10 cellular contexts compared by ENCODE assay signal in the genomic region with DNA sequence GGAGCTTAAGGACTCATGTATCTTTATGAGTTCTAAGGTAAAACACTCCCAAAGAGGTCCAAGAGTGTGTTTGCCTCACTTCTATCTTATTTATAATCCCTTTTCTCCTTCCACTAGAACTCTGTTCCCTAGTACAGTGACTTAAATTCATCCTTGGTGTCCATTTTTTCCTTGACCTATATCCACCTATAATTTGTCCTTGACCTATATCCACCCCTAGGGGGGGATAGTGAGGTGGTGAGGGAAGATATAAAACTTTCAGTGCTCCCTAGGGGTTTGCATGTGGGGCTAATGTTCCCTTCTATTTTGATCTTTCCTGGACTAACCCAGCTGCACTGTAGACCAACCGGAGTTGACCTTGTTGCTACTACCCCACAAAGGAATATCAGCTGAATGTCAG.
DNase-seq lines count a peak whose midpoint lies in the region; ATAC-seq and TF ChIP-seq lines count a peak whose summit lies in the region.
"Had no signal": no experiment of that assay in that cellular context is flagged by ENCODE, and none has a peak within 500 bp of the region (broad histone marks: within the 10 kb centered on the region; RNA-seq: fewer than 3 reads in every experiment).

No MANE protein-coding gene starts in this region.

- no peak overlapping the region for H3K4me3 Mint-ChIP-seq in T-cell

- H4K20me1 ChIP-seq in BLaER1 (no peaks in the 10 kb centered on the region), GM23248 (ENCODE audit: insufficient read depth) (no peaks in the 10 kb centered on the region)

- peaks cover 43 to 57% (median 45%) of the 10 kb centered on the region in 3 donors for H3K4me1 Mint-ChIP-seq in T-cell

- no peaks in the 10 kb centered on the region for H3K9me2 ChIP-seq in GM23248 (ENCODE audit: insufficient read depth)

- H3K4me2 ChIP-seq in BLaER1 (peak overlapping the region; percentile 23), GM23248 (ENCODE audit: unreplicated experiment) (no peak overlapping the region)

- H3K27me3 Mint-ChIP-seq in T-cell = no peaks in the 10 kb centered on the region

- H3K27ac ChIP-seq in BLaER1 = no peak overlapping the region
- H3K27ac ChIP-seq in GM23248 = no peak overlapping the region
- H3K27ac ChIP-seq in Panc1 (ENCODE audit: low read length) = no peak overlapping the region

- no peak overlapping the region for H3K4me3 ChIP-seq in BLaER1
- H3K4me3 ChIP-seq in GM23248 = no peak overlapping the region
- H3K4me3 ChIP-seq in Panc1 (ENCODE audit: low read depth in 2 of 2, low read length in 2 of 2) = no peak overlapping the region

- CTCF ChIA-PET in Panc1 (lab: Charles Lee) (no interaction called here), T-cell (lab: Charles Lee) (interaction anchor here (1.0 to 1.5 kb wide), 2 partner anchors 96 to 348 kb away, joined by 3 read pairs; no protein-coding TSS in a partner anchor)

- intact Hi-C loops in Panc1 (cut with micrococcal nuclease; ENCODE audit: unreplicated experiment) (no loop called here), sciatic nerve (cut with DNase I) (no loop called here)

- peaks cover 0 to 7% (median 6%) of the 10 kb centered on the region in 3 donors for H3K9me3 Mint-ChIP-seq in T-cell

- H2AFZ ChIP-seq in GM23248 = no peak overlapping the region

- POLR2A ChIA-PET in Panc1 (lab: Charles Lee) = no interaction called here
- POLR2A ChIA-PET in T-cell (lab: Charles Lee) = interaction anchor here in 1 of 2 donors (1.2 kb wide), 1 partner anchor 18 kb away, joined by 4 read pairs; no protein-coding TSS in a partner anchor

- DNase-seq in GM23248 (peak; percentile 19), Panc1 (ENCODE audit: low read depth, low spot score) (no peak), iPS-NIHi7 (ENCODE audit: extremely low spot score) (peak; percentile 57), T-cell (no peak), sciatic nerve (ENCODE audit: low spot score) (no peak)
- no peak for DNase-seq in activated T-cell treated with anti-CD3 and anti-CD28 coated beads, Interleukin-2, amount 50 U/mL, for 1 hour
- DNase-seq: activated gamma-delta T cell treated with Interleukin-2 at 50 U/mL for 16 hours, NCI-H1694 treated with DMSO at 0.1 percent for 48 hours had no signal

- H3K9me3 ChIP-seq in BLaER1 (no peaks in the 10 kb centered on the region), GM23248 (ENCODE audit: low read depth) (no peaks in the 10 kb centered on the region), Panc1 (ENCODE audit: control insufficient read depth, insufficient read depth, low read depth, low read length) (no peaks in the 10 kb centered on the region)

- H3K9ac ChIP-seq in BLaER1 = no peak overlapping the region
- H3K9ac ChIP-seq in GM23248 = no peak overlapping the region

- no peaks in the 10 kb centered on the region for H3K27me3 ChIP-seq in BLaER1
- H3K27me3 ChIP-seq in GM23248 (replicated peaks; ENCODE audit: insufficient read depth) = no peaks in the 10 kb centered on the region
- H3K27me3 ChIP-seq in Panc1 (ENCODE audit: control insufficient read depth, insufficient read depth, low read length) = no peaks in the 10 kb centered on the region; the same call in 1 of the 2 replicates

- no TSS peak for BruUV-seq in Panc1 (replicated peaks; lab: Mats Ljungman, UMichigan)

- H3K36me3 ChIP-seq in BLaER1 (no peaks in the 10 kb centered on the region), GM23248 (ENCODE audit: low read depth) (no peaks in the 10 kb centered on the region), Panc1 (ENCODE audit: control insufficient read depth, insufficient read depth, low read length) (no peaks in the 10 kb centered on the region)

- WGBS in GM23248 (ENCODE audit: low coverage in 1 of 2, low lambda C conversion rate in 2 of 2, missing lambda C conversion rate in 2 of 2), 2 experiments = 90 to 100% methylated on average over 1 of the region's 1 CpG

- H3K79me2 ChIP-seq in GM23248 (ENCODE audit: insufficient read depth) = no peaks in the 10 kb centered on the region

- H3K36me3 Mint-ChIP-seq in T-cell = no peaks in the 10 kb centered on the region

- no peak overlapping the region for H3K27ac Mint-ChIP-seq in T-cell

- H3K4me1 ChIP-seq in BLaER1 (peaks cover 12% of the 10 kb centered on the region), GM23248 (ENCODE audit: insufficient read depth) (peaks cover 14% of the 10 kb centered on the region), Panc1 (ENCODE audit: control insufficient read depth, insufficient read depth, low read length) (no peaks in the 10 kb centered on the region)

- in situ Hi-C loops in GM23248 (cut with MboI) = no loop called here
- in situ Hi-C loops in Panc1 (cut with HindIII; ENCODE audit: low pct_unique_long_range_greater_than_20kb, low sequenced_read_pairs) = no loop called here

- TF ChIP-seq CTCF in Panc1 (IDR thresholded peaks at IDR 0.05) = peak; percentile 52

- peaks cover 16% of the 10 kb centered on the region for H3F3A ChIP-seq in GM23248 (ENCODE audit: insufficient read depth)

- ATAC-seq in Panc1 (no peak), T-cell (replicated peaks in 1 of 4) (no peak), sciatic nerve (no peak), HG02973 (IDR thresholded peaks at IDR 0.05; ENCODE audit: unreplicated experiment) (no peak)

Comparison
In these comparisons a context has a peak if more than half of its experiments do, and no peak if none do; other contexts are left out.
1. DNase-seq: peak in GM23248 (single experiment) and iPS-NIHi7 (single experiment); none in Panc1 (single experiment), T-cell (0 of 34), sciatic nerve (single experiment) and activated T-cell treated with anti-CD3 and anti-CD28 coated beads, Interleukin-2, amount 50 U/mL, for 1 hour (single experiment).